5 cellular contexts compared by ENCODE assay signal in genomic region chr7:102542083-102542482, GRCh38. TPM values are rescaled to one million over a fixed set of nuclear protein-coding genes. Genes with fewer than 3 reads are reported as not detected.
"Had no signal": no experiment of that assay in that cellular context is flagged by ENCODE, and none has a peak within 500 bp of the region (broad histone marks: within the 10 kb centered on the region; RNA-seq: fewer than 3 reads in every experiment).

No MANE protein-coding gene starts in this region.

RNA-seq across cellular contexts. Expression of gene SPDYE2, which starts 8.9 kb away (rescaled TPM):
- total RNA-seq: GM23338, H1, H9, HT-29, IMR-90 had no signal
